Comparison of ENCODE assay signal across 1 cellular context in genomic region chr1:89524369-89525168, GRCh38.
TF ChIP-seq lines count a peak whose summit lies in the region.

TSS of gene LRRC8B (plus strand) at chr1:89524829. CDS start at chr1:89582651, 57,822 bp downstream.

TF ChIP-seq in HEK293, 187 proteins besides CTCF, POLR2A, EP300 and RAD21 (continued from another document and continues in another):
- TF ChIP-seq PATZ1 (tag by site-specific recombination; IDR thresholded peaks at IDR 0.05) (peak; percentile 60), SP7 (tag by site-specific recombination; IDR thresholded peaks at IDR 0.05) (peak; percentile 89), GLI4 (tag by site-specific recombination; IDR thresholded peaks at IDR 0.05) (peak; percentile 85; the same call in 1 of the 2 replicates), SCRT2 (tag by site-specific recombination; IDR thresholded peaks at IDR 0.05) (no peak), ZNF341 (tag by site-specific recombination; IDR thresholded peaks at IDR 0.05; ENCODE audit: low read depth) (no peak; the same call in none of the 2 replicates), ZNF785 (tag by site-specific recombination; IDR thresholded peaks at IDR 0.05) (peak; percentile 47; the same call in 1 of the 2 replicates), ZNF404 (tag by site-specific recombination; IDR thresholded peaks at IDR 0.05) (no peak), ZNF335 (tag by site-specific recombination; conservative IDR thresholded peaks at IDR 0.05) (peak; percentile 75; the same call in 1 of the 2 replicates), KLF10 (tag by site-specific recombination; IDR thresholded peaks at IDR 0.05) (peak; percentile 16; the same call in 1 of the 2 replicates), ZNF513 (tag by site-specific recombination; IDR thresholded peaks at IDR 0.05) (peak; percentile 100), BCL11B (tag by site-specific recombination; IDR thresholded peaks at IDR 0.05; ENCODE audit: low read depth) (no peak), ZNF366 (tag by site-specific recombination; conservative IDR thresholded peaks at IDR 0.05) (0 out of 2 replicates have a peak, but pooled peaks have one; percentile 47), MZF1 (tag by site-specific recombination; IDR thresholded peaks at IDR 0.05; ENCODE audit: borderline replicate concordance) (no peak), ZNF394 (tag by site-specific recombination; IDR thresholded peaks at IDR 0.05; ENCODE audit: borderline replicate concordance) (peak; percentile 86; the same call in 1 of the 2 replicates), PRDM10 (tag by site-specific recombination; IDR thresholded peaks at IDR 0.05) (peak; percentile 30; the same call in 1 of the 2 replicates), ZBTB21 (tag by site-specific recombination; IDR thresholded peaks at IDR 0.05) (0 out of 2 replicates have a peak, but pooled peaks have one; percentile 16), ZNF223 (tag by site-specific recombination; IDR thresholded peaks at IDR 0.05) (no peak), ZNF280C (tag by site-specific recombination; IDR thresholded peaks at IDR 0.05) (no peak), ZNF654 (tag by site-specific recombination; IDR thresholded peaks at IDR 0.05; ENCODE audit: low read depth) (no peak), ZNF148 (tag by site-specific recombination; IDR thresholded peaks at IDR 0.05; ENCODE audit: borderline replicate concordance) (no peak), ZNF10 (tag by site-specific recombination; IDR thresholded peaks at IDR 0.05) (peak; percentile 74; the same call in 1 of the 2 replicates), ZNF629 (tag by site-specific recombination; IDR thresholded peaks at IDR 0.05) (peak; percentile 69), SP2 (tag by site-specific recombination; IDR thresholded peaks at IDR 0.05) (peak; percentile 93), ZNF37A (tag by site-specific recombination; IDR thresholded peaks at IDR 0.05) (0 out of 2 replicates have a peak, but pooled peaks have one; percentile 27), ZNF555 (tag by site-specific recombination; conservative IDR thresholded peaks at IDR 0.05) (no peak), ZNF146 (tag by site-specific recombination; IDR thresholded peaks at IDR 0.05) (peak; percentile 42; the same call in 1 of the 2 replicates), FEZF1 (tag by site-specific recombination; IDR thresholded peaks at IDR 0.05) (peak; percentile 35), ZNF169 (tag by site-specific recombination; IDR thresholded peaks at IDR 0.05) (no peak), ZNF248 (tag by site-specific recombination; IDR thresholded peaks at IDR 0.05) (no peak), ZNF692 (tag by site-specific recombination; IDR thresholded peaks at IDR 0.05) (peak; percentile 99), ZBTB49 (tag by site-specific recombination; IDR thresholded peaks at IDR 0.05; ENCODE audit: low read depth) (no peak), ZNF639 (tag by site-specific recombination; IDR thresholded peaks at IDR 0.05) (peak; percentile 74), INSM2 (tag by site-specific recombination; IDR thresholded peaks at IDR 0.05) (0 out of 2 replicates have a peak, but pooled peaks have one; percentile 43), OVOL3 (tag by site-specific recombination; IDR thresholded peaks at IDR 0.05) (no peak), PRDM1 (tag by site-specific recombination; IDR thresholded peaks at IDR 0.05) (no peak), ZBTB44 (tag by site-specific recombination; IDR thresholded peaks at IDR 0.05) (peak; percentile 54; the same call in 1 of the 2 replicates)
